ENCODE assay signal across 9 cellular contexts in genomic region chr5:151683444-151683843, GRCh38. TPM values are rescaled to one million over a fixed set of nuclear protein-coding genes. Genes with fewer than 3 reads are reported as not detected.
DNase-seq lines count a peak whose midpoint lies in the region; TF ChIP-seq lines count a peak whose summit lies in the region.
"Had no signal": no experiment of that assay in that cellular context is flagged by ENCODE, and none has a peak within 500 bp of the region (broad histone marks: within the 10 kb centered on the region; RNA-seq: fewer than 3 reads in every experiment).

No MANE protein-coding gene starts in this region.

- WGBS in adrenal gland, 4 donors: 35 to 44% (median 43%) methylated on average over 4 to 5 of the region's 5 CpGs

- no peak for TF ChIP-seq POLR2A in adrenal gland (IDR thresholded peaks at IDR 0.05)

- no peaks in the 10 kb centered on the region for H3K9me3 ChIP-seq in adrenal gland (replicated peaks in 1 of 3)
- H3K9me3 ChIP-seq in SJCRH30 (replicated peaks): no peaks in the 10 kb centered on the region

- H3K4me3 ChIP-seq in AG04449 (ENCODE audit: low read depth, low read length) (peak overlapping the region; percentile 100), adrenal gland (peak overlapping the region in 1 of 4 donors; percentile 77), fibroblast of villous mesenchyme (ENCODE audit: low read depth, low read length) (peak overlapping the region; percentile 84), rectal smooth muscle tissue (ENCODE audit: low read length) (no peak overlapping the region), SJCRH30 (no peak overlapping the region)

- intact Hi-C loops in adrenal gland (cut with DNase I): no loop called here

- CTCF ChIA-PET in AG04449 (lab: Yijun Ruan, JAX): interaction anchor here (1.1 to 12.0 kb wide), 10 partner anchors 8 to 57 kb away, joined by 3 to 198 read pairs (median 8); no protein-coding TSS in a partner anchor

- H3K36me3 ChIP-seq in adrenal gland (replicated peaks in 1 of 2) (peaks cover 0 to 11% of the 10 kb centered on the region in 2 donors), rectal smooth muscle tissue (ENCODE audit: control insufficient read depth, insufficient read depth, low read length) (no peaks in the 10 kb centered on the region), SJCRH30 (peaks cover 26% of the 10 kb centered on the region)

- H3K27me3 ChIP-seq in adrenal gland (no peaks in the 10 kb centered on the region), rectal smooth muscle tissue (ENCODE audit: control insufficient read depth, insufficient read depth, low read length) (no peaks in the 10 kb centered on the region), SJCRH30 (no peaks in the 10 kb centered on the region)

- peak overlapping the region in 4 of 5 donors; percentile 24 to 86 (median 84) for H3K27ac ChIP-seq in adrenal gland
- peak overlapping the region; percentile 27 for H3K27ac ChIP-seq in rectal smooth muscle tissue (ENCODE audit: low read depth, low read length)
- H3K27ac ChIP-seq in SJCRH30: no peak overlapping the region

- H3K9ac ChIP-seq in rectal smooth muscle tissue (ENCODE audit: low read length): no peak overlapping the region

- TF ChIP-seq CTCF in AG04449 (IDR thresholded peaks at IDR 0.05; ENCODE audit: insufficient read depth, low read length, missing control alignments) (no peak), adrenal gland (IDR thresholded peaks at IDR 0.05) (peak in 1 of 6 experiments; percentile 2), fibroblast of villous mesenchyme (IDR thresholded peaks at IDR 0.05; ENCODE audit: insufficient read depth, low read depth, low read length) (no peak)

- POLR2A ChIA-PET in AG04449 (lab: Yijun Ruan, JAX): interaction anchor here (0.7 to 16.5 kb wide), 15 partner anchors 9 to 527 kb away, joined by 3 to 383 read pairs (median 15); partner anchors contain the start of gene G3BP1

- H3K4me1 ChIP-seq in adrenal gland (replicated peaks in 1 of 2) (peaks cover 71 to 77% of the 10 kb centered on the region in 2 donors), rectal smooth muscle tissue (ENCODE audit: control insufficient read depth, insufficient read depth, low read length) (peaks cover 38% of the 10 kb centered on the region), SJCRH30 (peaks cover 31% of the 10 kb centered on the region)

- DNase-seq in AG04449 (ENCODE audit: low read depth, low spot score) (no peak), adrenal gland (no peak), fibroblast of villous mesenchyme (ENCODE audit: low read depth) (no peak), DMS153 treated with DMSO at 0.1 percent for 48 hours (lab: John Stamatoyannopoulos, UW; ENCODE audit: unreplicated experiment) (no peak), RPMI8226 (no peak), NCI-H2196 (lab: John Stamatoyannopoulos, UW; ENCODE audit: unreplicated experiment) (no peak), SJCRH30 (no peak)

RNA-seq across cellular contexts. Expression of gene SPARC, which starts 3.3 kb away (rescaled TPM):
- total RNA-seq in adrenal gland (1,000 to 10,000 TPM in 4 of 8 donors, 100 to 1,000 TPM in 4; 478 to 3,013 (median 1,213) TPM), fibroblast of villous mesenchyme (1,969 and 2,230 TPM in 2 replicates)
- polyA plus RNA-seq in adrenal gland: 1,000 to 10,000 TPM in 1 of 3 donors, 100 to 1,000 TPM in 2; 145 to 2,674 (median 298) TPM
- total RNA-seq in SJCRH30 (2014; rRNA removed; shearing (Covaris generic)): 1,211 and 1,265 TPM in 2 replicates
- total RNA-seq: B cell had no signal

Comparison
In these comparisons a context has a peak if more than half of its experiments do, and no peak if none do; other contexts are left out.
1. H3K4me3 ChIP-seq: peak in AG04449 (single experiment) and fibroblast of villous mesenchyme (single experiment); none in rectal smooth muscle tissue (single experiment) and SJCRH30 (single experiment).